ENCODE assay signal across 8 cellular contexts in genomic region chr1:154546264-154547043, GRCh38. TPM values are rescaled to one million over a fixed set of nuclear protein-coding genes. Genes with fewer than 3 reads are reported as not detected.
DNase-seq lines count a peak whose midpoint lies in the region; ATAC-seq and TF ChIP-seq lines count a peak whose summit lies in the region.

No MANE protein-coding gene starts in this region.

- no peak overlapping the region for H3K23ac ChIP-seq in IMR-90 (ENCODE audit: low read depth, low read length)

- H3K9me3 Mint-ChIP-seq in Calu3 (ENCODE audit: low read depth, unreplicated experiment) (no peaks in the 10 kb centered on the region), neural progenitor cell (no peaks in the 10 kb centered on the region)

- H4K8ac ChIP-seq in IMR-90 (ENCODE audit: low read depth in 2 of 2, low read length in 2 of 2): no peak overlapping the region

- H2BK120ac ChIP-seq in IMR-90 (ENCODE audit: low read depth, low read length): no peak overlapping the region

- no peak overlapping the region for H3K56ac ChIP-seq in IMR-90 (ENCODE audit: extremely low read depth, insufficient read depth, low read length)

- no peak overlapping the region for H3K27ac ChIP-seq in IMR-90 (ENCODE audit: insufficient read depth, low read length)
- no peak overlapping the region for H3K27ac ChIP-seq in neural progenitor cell
- H3K27ac ChIP-seq in uterus: no peak overlapping the region

- no peaks in the 10 kb centered on the region for H3K9me1 ChIP-seq in IMR-90 (ENCODE audit: insufficient read depth, low read length)

- H3K27me3 ChIP-seq in IMR-90 (ENCODE audit: control insufficient read depth, insufficient read depth, low read length): peaks cover 32% of the 10 kb centered on the region
- H3K27me3 ChIP-seq in neural progenitor cell: no peaks in the 10 kb centered on the region
- H3K27me3 ChIP-seq in uterus: no peaks in the 10 kb centered on the region

- no peak overlapping the region for H3K4me3 ChIP-seq in IMR-90 (ENCODE audit: insufficient read depth, low read depth, low read length)
- no peak overlapping the region for H3K4me3 ChIP-seq in fibroblast of mammary gland (ENCODE audit: control insufficient read depth, low read depth, low read length)
- H3K4me3 ChIP-seq in neural progenitor cell: no peak overlapping the region
- no peak overlapping the region for H3K4me3 ChIP-seq in uterus

- H3K36me3 ChIP-seq in IMR-90 (ENCODE audit: control insufficient read depth, insufficient read depth, low read length) (peaks cover 27% of the 10 kb centered on the region), neural progenitor cell (no peaks in the 10 kb centered on the region), uterus (no peaks in the 10 kb centered on the region)

- H2AK5ac ChIP-seq in IMR-90 (ENCODE audit: low read depth, low read length): no peak overlapping the region

- H3K18ac ChIP-seq in IMR-90 (ENCODE audit: low read depth, low read length): no peak overlapping the region

- DNase-seq in Calu3 (peak; percentile 82), IMR-90 (peak; percentile 58), OCI-M1 (lab: John Stamatoyannopoulos, UW) (peak; percentile 86), activated T-cell treated with anti-CD3 and anti-CD28 coated beads for 4 hours (peak; percentile 21), fibroblast of mammary gland (ENCODE audit: low read depth) (peak; percentile 63), neural progenitor cell (ENCODE audit: low spot score) (peak; percentile 84), uterus (peak in 1 of 2 donors; percentile 39)

- ATAC-seq in IMR-90 (ENCODE audit: low read depth) (peak; percentile 97), GM18502 (IDR thresholded peaks at IDR 0.05; ENCODE audit: poor library complexity, unreplicated experiment) (no peak)

- no peak overlapping the region for H2BK20ac ChIP-seq in IMR-90 (ENCODE audit: low read depth, low read length)

- WGBS in IMR-90 (ENCODE audit: extremely low coverage in 2 of 2, insufficient read length in 1 of 2), 2 experiments: 100% methylated on average over 1 of the region's 13 CpGs; no CpG with 5 or more reads in 1 of the 2 experiments

- TF ChIP-seq POLR2A in IMR-90 (IDR thresholded peaks at IDR 0.05; ENCODE audit: low read depth, low read length): no peak
- no peak for TF ChIP-seq POLR2A in uterus (IDR thresholded peaks at IDR 0.05)

- no peak overlapping the region for H2AK9ac ChIP-seq in IMR-90 (replicated peaks; ENCODE audit: low read depth, low read length, poor library complexity)

- intact Hi-C loops in Calu3 (cut with micrococcal nuclease; ENCODE audit: unreplicated experiment) (loop anchor here (2.0 to 10.0 kb wide), 2 partner anchors 68 to 352 kb away; partner anchors contain the start of gene TPM3), IMR-90 (cut with micrococcal nuclease) (loop anchor here (1.0 to 5.0 kb wide), 5 partner anchors 66 to 274 kb away; partner anchors contain the start of genes HAX1 and IL6R), uterus (cut with DNase I; ENCODE audit: low total_unique reads) (no loop called here)

- H3K27me3 Mint-ChIP-seq in Calu3 (ENCODE audit: unreplicated experiment) (peaks cover 44% of the 10 kb centered on the region), neural progenitor cell (ENCODE audit: insufficient read depth, low read depth) (peaks cover 6% of the 10 kb centered on the region)

- H2BK5ac ChIP-seq in IMR-90 (ENCODE audit: low read depth, low read length, poor library complexity, severe bottlenecking): no peak overlapping the region

- H3K79me1 ChIP-seq in IMR-90 (ENCODE audit: low read depth in 1 of 2, low read length in 2 of 2): peaks cover 0 to 5% of the 10 kb centered on the region in 2 experiments; a peak in 1 of 4 replicates

- in situ Hi-C loops in IMR-90 (cut with MboI; ENCODE audit: low sequenced_read_pairs): loop anchor here (5.0 kb wide), 1 partner anchor 59 kb away; no protein-coding TSS in a partner anchor

- no peak overlapping the region for H3K4ac ChIP-seq in IMR-90 (ENCODE audit: low read depth, low read length)

- H2AFZ ChIP-seq in IMR-90 (replicated peaks; ENCODE audit: low read length, poor library complexity) (no peak overlapping the region), neural progenitor cell (replicated peaks) (no peak overlapping the region)

- H3K4me1 ChIP-seq in IMR-90 (ENCODE audit: control insufficient read depth, insufficient read depth, low read length) (no peaks in the 10 kb centered on the region), neural progenitor cell (no peaks in the 10 kb centered on the region), uterus (no peaks in the 10 kb centered on the region)

- H3K36me3 Mint-ChIP-seq in Calu3 (ENCODE audit: insufficient read depth, unreplicated experiment) (peaks cover 9% of the 10 kb centered on the region), neural progenitor cell (peaks cover 12% of the 10 kb centered on the region)

- CTCF ChIA-PET in Calu3 (lab: Charles Lee) (interaction anchor here (0.6 to 2.6 kb wide), 12 partner anchors 10 to 218 kb away, joined by 3 to 35 read pairs (median 4); no protein-coding TSS in a partner anchor), IMR-90 (lab: Yijun Ruan, JAX) (interaction anchor here (0.6 to 1.6 kb wide), 13 partner anchors 11 to 409 kb away, joined by 3 to 14 read pairs (median 4); partner anchors contain the start of gene PBXIP1)

- no peak overlapping the region for H4K91ac ChIP-seq in IMR-90 (ENCODE audit: insufficient read depth, low read depth, low read length)

- no peaks in the 10 kb centered on the region for H3K9me3 ChIP-seq in IMR-90 (ENCODE audit: control insufficient read depth, insufficient read depth, low read length)
- no peaks in the 10 kb centered on the region for H3K9me3 ChIP-seq in neural progenitor cell (ENCODE audit: low read depth)
- H3K9me3 ChIP-seq in uterus: no peaks in the 10 kb centered on the region

- TF ChIP-seq CTCF in Calu3 (IDR thresholded peaks at IDR 0.05; ENCODE audit: unreplicated experiment) (peak; percentile 76), IMR-90 (conservative IDR thresholded peaks at IDR 0.05; ENCODE audit: low read depth, low read length) (peak; percentile 79), fibroblast of mammary gland (conservative IDR thresholded peaks at IDR 0.05; ENCODE audit: control insufficient read depth, insufficient read depth, low read depth, low read length) (peak; percentile 81), neural progenitor cell (IDR thresholded peaks at IDR 0.05) (peak; percentile 73), uterus (IDR thresholded peaks at IDR 0.05) (peak; percentile 42 to 63 (median 58))

- H3K27ac Mint-ChIP-seq in Calu3 (ENCODE audit: unreplicated experiment) (no peak overlapping the region), neural progenitor cell (no peak overlapping the region)

- H3K14ac ChIP-seq in IMR-90 (replicated peaks; ENCODE audit: low read depth, low read length): no peak overlapping the region

- POLR2A ChIA-PET in IMR-90 (lab: Charles Lee; ENCODE audit: unreplicated experiment): no interaction called here

- no peak overlapping the region for H4K5ac ChIP-seq in IMR-90 (ENCODE audit: low read depth, low read length)

- H3K4me1 Mint-ChIP-seq in Calu3 (ENCODE audit: low read depth, unreplicated experiment): peaks cover 14% of the 10 kb centered on the region
- H3K4me1 Mint-ChIP-seq in neural progenitor cell: no peaks in the 10 kb centered on the region

- dilution Hi-C loops in IMR-90 (cut with HindIII; ENCODE audit: low sequenced_read_pairs, unreplicated experiment): no loop called here

- peaks cover 14% of the 10 kb centered on the region for H3F3A ChIP-seq in neural progenitor cell (ENCODE audit: low read depth)

- no peak overlapping the region for H3K4me2 ChIP-seq in IMR-90 (ENCODE audit: low read depth, low read length)
- H3K4me2 ChIP-seq in neural progenitor cell: no peak overlapping the region

- H2BK15ac ChIP-seq in IMR-90 (ENCODE audit: low read depth, low read length): no peak overlapping the region

- H3K9ac ChIP-seq in IMR-90 (ENCODE audit: low read depth, low read length) (no peak overlapping the region), neural progenitor cell (no peak overlapping the region)

- BruUV-seq in Calu3 (replicated peaks; lab: Mats Ljungman, UMichigan): no TSS peak
- no TSS peak for BruUV-seq in IMR-90 (replicated peaks; lab: Mats Ljungman, UMichigan)

- H3K4me3 Mint-ChIP-seq in Calu3 (ENCODE audit: low read depth, unreplicated experiment): no peak overlapping the region
- H3K4me3 Mint-ChIP-seq in neural progenitor cell: no peak overlapping the region

- H4K20me1 ChIP-seq in IMR-90 (ENCODE audit: insufficient read depth, low read length) (peaks cover 16% of the 10 kb centered on the region; the same call in 1 of the 2 replicates), neural progenitor cell (ENCODE audit: low read depth) (peaks cover 21% of the 10 kb centered on the region)

- H3K79me2 ChIP-seq in neural progenitor cell (ENCODE audit: low read depth): no peaks in the 10 kb centered on the region

- peak; percentile 89 for TF ChIP-seq RAD21 in IMR-90 (IDR thresholded peaks at IDR 0.05; ENCODE audit: low read length)

RNA-seq across cellular contexts. Expression of gene UBE2Q1, which starts 12.0 kb away (rescaled TPM):
- total RNA-seq in Calu3 (2022) (96.7 and 108 TPM in 2 replicates), IMR-90 (2012; rRNA removed) (24.7 and 25.3 TPM in 2 replicates), neural progenitor cell (ENCODE audit: low replicate concordance) (36.0 and 96.2 TPM in 2 replicates), uterus (10 to 100 TPM in 3 of 4 donors, 1 to 10 TPM in 1; 5.4 to 69.7 (median 28.4) TPM)
- polyA plus RNA-seq in IMR-90 (2012; rRNA removed): 20.6 and 21.3 TPM in 2 replicates
- polyA plus RNA-seq in IMR-90 (2012; cell fraction: cytosol; rRNA removed): 5.2 and 5.9 TPM in 2 replicates
- 17.5 and 18.6 TPM in 2 replicates for polyA plus RNA-seq in IMR-90 (2012; cell fraction: nucleus; rRNA removed; ENCODE audit: low replicate concordance)

RNA-seq across cellular contexts. Expression of gene CHRNB2, which starts 21.1 kb away (rescaled TPM):
- 0.07 and 0.22 TPM in 2 replicates for total RNA-seq in Calu3 (2022)
- under 0.01 TPM in 1 of 2 replicates, not detected in the other for total RNA-seq in IMR-90 (2012; rRNA removed)
- 0.03 and 0.09 TPM in 2 replicates for polyA plus RNA-seq in IMR-90 (2012; rRNA removed)
- 0.05 TPM in 1 of 2 replicates, not detected in the other for polyA plus RNA-seq in IMR-90 (2012; cell fraction: cytosol; rRNA removed)
- polyA plus RNA-seq in IMR-90 (2012; cell fraction: nucleus; rRNA removed; ENCODE audit: low replicate concordance): 0.03 and 0.11 TPM in 2 replicates
- 0.11 and 2.3 TPM in 2 replicates for total RNA-seq in neural progenitor cell (ENCODE audit: low replicate concordance)
- 1 to 10 TPM in 1 of 4 donors, not detected in 3; 1.1 TPM for total RNA-seq in uterus

RNA-seq across cellular contexts. Expression of gene SHE, which starts 44.2 kb away (rescaled TPM):
- not detected in 2 replicates for total RNA-seq in Calu3 (2022)
- not detected in 2 replicates for total RNA-seq in IMR-90 (2012; rRNA removed)
- not detected in 2 replicates for polyA plus RNA-seq in IMR-90 (2012; rRNA removed)
- not detected in 2 replicates for polyA plus RNA-seq in IMR-90 (2012; cell fraction: cytosol; rRNA removed)
- polyA plus RNA-seq in IMR-90 (2012; cell fraction: nucleus; rRNA removed; ENCODE audit: low replicate concordance): not detected in 2 replicates
- total RNA-seq in neural progenitor cell (ENCODE audit: low replicate concordance): 0.04 TPM in 1 of 2 replicates, not detected in the other
- 10 to 100 TPM; 14.6 to 44.5 (median 27.2) TPM for total RNA-seq in uterus

RNA-seq across cellular contexts. Expression of gene TDRD10, which starts 44.4 kb away (rescaled TPM):
- not detected in 2 replicates for total RNA-seq in Calu3 (2022)
- total RNA-seq in IMR-90 (2012; rRNA removed): not detected in 2 replicates
- polyA plus RNA-seq in IMR-90 (2012; rRNA removed): not detected in 2 replicates
- polyA plus RNA-seq in IMR-90 (2012; cell fraction: cytosol; rRNA removed): not detected in 2 replicates
- not detected in 2 replicates for polyA plus RNA-seq in IMR-90 (2012; cell fraction: nucleus; rRNA removed; ENCODE audit: low replicate concordance)
- not detected in 2 replicates for total RNA-seq in neural progenitor cell (ENCODE audit: low replicate concordance)
- 10 to 100 TPM in 2 of 4 donors, 1 to 10 TPM in 2; 1.3 to 19.7 (median 6.9) TPM for total RNA-seq in uterus

Comparison
In these comparisons a context has a peak if more than half of its experiments do, and no peak if none do; other contexts are left out.
1. RNA of gene SHE, which starts 44.2 kb away (total RNA-seq): 14.6 to 44.5 TPM in uterus; 0.04 TPM in neural progenitor cell, not detected in Calu3 and not detected in IMR-90; every median in the first group is over 10 times any median in the second.
2. Peak in every context shown above with its lines, with median percentiles within 50 percentile points of each other: CTCF ChIP-seq.